Comparison of ENCODE assay signal across 9 cellular contexts in genomic region chr7:139106959-139107358, GRCh38. TPM values are rescaled to one million over a fixed set of nuclear protein-coding genes. Genes with fewer than 3 reads are reported as not detected.
DNase-seq lines count a peak whose midpoint lies in the region; TF ChIP-seq lines count a peak whose summit lies in the region.
"Had no signal": no experiment of that assay in that cellular context is flagged by ENCODE, and none has a peak within 500 bp of the region (broad histone marks: within the 10 kb centered on the region; RNA-seq: fewer than 3 reads in every experiment).

No MANE protein-coding gene starts in this region.

- no peaks in the 10 kb centered on the region for H3K9me2 ChIP-seq in MM.1S (replicated peaks; ENCODE audit: insufficient read depth, low read length)

- 83% methylated on average over 2 of the region's 2 CpGs for WGBS in mammary epithelial cell (ENCODE audit: low coverage, missing lambda C conversion rate)

- H3K4me3 ChIP-seq in Caco-2 (ENCODE audit: low read depth, low read length) = no peak overlapping the region
- H3K4me3 ChIP-seq in MM.1S (ENCODE audit: low read length) = peak overlapping the region; percentile 97
- H3K4me3 ChIP-seq in mammary epithelial cell (replicated peaks in 1 of 3; ENCODE audit: insufficient read depth in 1 of 3, low read depth in 2 of 3, low read length in 3 of 3) = peak overlapping the region; percentile 75 to 92 (median 80)

- H4K20me1 ChIP-seq in MM.1S (ENCODE audit: insufficient read depth, low read length) = 0 out of 2 replicates have a peak, but pooled peaks cover 3% of the 10 kb centered on the region
- H4K20me1 ChIP-seq in mammary epithelial cell (ENCODE audit: insufficient read depth, low read length) = no peaks in the 10 kb centered on the region

- CTCF ChIA-PET in Caco-2 (lab: Charles Lee) = no interaction called here
- CTCF ChIA-PET in mammary epithelial cell (lab: Charles Lee; ENCODE audit: low non-redundant PET) = no interaction called here

- peaks cover 50% of the 10 kb centered on the region for H3F3A ChIP-seq in MM.1S (ENCODE audit: insufficient read depth, low read length)

- dilution Hi-C loops in mammary epithelial cell (cut with HindIII; ENCODE audit: low sequenced_read_pairs) = no loop called here

- H3K4me1 ChIP-seq in Caco-2 (peaks cover 8% of the 10 kb centered on the region), MM.1S (ENCODE audit: low read length) (0 out of 2 replicates have a peak, but pooled peaks cover 8% of the 10 kb centered on the region), mammary epithelial cell (ENCODE audit: insufficient read depth, low read length) (peaks cover 22% of the 10 kb centered on the region)

- DNase-seq in Caco-2 (no peak), MM.1S (peak; percentile 48), mammary epithelial cell (no peak), neural crest cell (ENCODE audit: low read depth, low spot score) (no peak), NCI-H82 treated with DMSO at 0.1 percent for 48 hours (lab: John Stamatoyannopoulos, UW; ENCODE audit: unreplicated experiment) (no peak), NCI-H2107 treated with DMSO at 0.1 percent for 48 hours (lab: John Stamatoyannopoulos, UW; ENCODE audit: unreplicated experiment) (no peak), SW480 (ENCODE audit: low spot score) (no peak), hepatic stellate cell (ENCODE audit: low spot score) (no peak)
- DNase-seq: SHP77 treated with DMSO at 0.1 percent for 48 hours had no signal

- intact Hi-C loops in Caco-2 (cut with micrococcal nuclease; ENCODE audit: unreplicated experiment) = loop anchor here (5.0 kb wide), 1 partner anchor 255 kb away; no protein-coding TSS in a partner anchor
- intact Hi-C loops in mammary epithelial cell (cut with micrococcal nuclease) = no loop called here

- H3K36me3 ChIP-seq in Caco-2 (ENCODE audit: control insufficient read depth, insufficient read depth, low read length) (no peaks in the 10 kb centered on the region), MM.1S (replicated peaks; ENCODE audit: insufficient read depth, low read length) (no peaks in the 10 kb centered on the region; the same call in 1 of the 2 replicates), mammary epithelial cell (ENCODE audit: insufficient read depth, low read length) (peaks cover 5% of the 10 kb centered on the region)

- no peak for TF ChIP-seq CTCF in Caco-2 (IDR thresholded peaks at IDR 0.05; ENCODE audit: insufficient read depth in 1 of 2, low read depth in 1 of 2, low read length in 1 of 2, severe bottlenecking in 1 of 2, unreplicated experiment in 1 of 2)
- no peak for TF ChIP-seq CTCF in MM.1S (IDR thresholded peaks at IDR 0.05; ENCODE audit: low read length)
- no peak for TF ChIP-seq CTCF in mammary epithelial cell (conservative IDR thresholded peaks at IDR 0.05 in 1 of 2, IDR thresholded peaks at IDR 0.05 in 1 of 2; ENCODE audit: extremely low read depth in 1 of 2, insufficient read depth in 1 of 2, low read depth in 1 of 2, low read length in 2 of 2)
- TF ChIP-seq CTCF in neural crest cell (conservative IDR thresholded peaks at IDR 0.05) = no peak

- H3K27me3 Mint-ChIP-seq in Caco-2 (ENCODE audit: insufficient read depth, unreplicated experiment) (no peaks in the 10 kb centered on the region), neural crest cell (ENCODE audit: low read depth) (peaks cover 41% of the 10 kb centered on the region)

- no TSS peak for BruUV-seq in Caco-2 (replicated peaks; lab: Mats Ljungman, UMichigan)
- BruUV-seq in mammary epithelial cell (replicated peaks; lab: Mats Ljungman, UMichigan) = no TSS peak

- H3K36me3 Mint-ChIP-seq in Caco-2 (ENCODE audit: insufficient read depth, unreplicated experiment) (peaks cover 10% of the 10 kb centered on the region), neural crest cell (ENCODE audit: low read depth) (no peaks in the 10 kb centered on the region)

- H2AFZ ChIP-seq in MM.1S (ENCODE audit: low read length) = no peak overlapping the region
- H2AFZ ChIP-seq in mammary epithelial cell (ENCODE audit: low read depth, low read length) = no peak overlapping the region

- peaks cover 6% of the 10 kb centered on the region for H3K4me1 Mint-ChIP-seq in Caco-2 (ENCODE audit: low read depth, unreplicated experiment)
- H3K4me1 Mint-ChIP-seq in neural crest cell = peaks cover 19% of the 10 kb centered on the region

- no peaks in the 10 kb centered on the region for H3K9me3 Mint-ChIP-seq in Caco-2 (ENCODE audit: unreplicated experiment)
- H3K9me3 Mint-ChIP-seq in neural crest cell = no peaks in the 10 kb centered on the region

- in situ Hi-C loops in mammary epithelial cell (cut with MboI; ENCODE audit: low sequenced_read_pairs in 2 of 2) = no loop called here

- no peak overlapping the region for H3K27ac Mint-ChIP-seq in Caco-2 (ENCODE audit: unreplicated experiment)
- no peak overlapping the region for H3K27ac Mint-ChIP-seq in neural crest cell (ENCODE audit: unreplicated experiment)

- H3K4me3 Mint-ChIP-seq in Caco-2 (ENCODE audit: unreplicated experiment) = peak overlapping the region; percentile 85
- peak overlapping the region; percentile 92 for H3K4me3 Mint-ChIP-seq in neural crest cell

- H3K9ac ChIP-seq in MM.1S (ENCODE audit: low read length) = peak overlapping the region; percentile 83; the same call in 1 of the 2 replicates
- peak overlapping the region; percentile 7 for H3K9ac ChIP-seq in mammary epithelial cell (ENCODE audit: insufficient read depth, low read length)

- H3K4me2 ChIP-seq in MM.1S (ENCODE audit: low read depth, low read length) = peak overlapping the region; percentile 85
- peak overlapping the region; percentile 95 for H3K4me2 ChIP-seq in mammary epithelial cell (ENCODE audit: insufficient read depth, low read depth, low read length)

- no peaks in the 10 kb centered on the region for H3K27me3 ChIP-seq in Caco-2 (replicated peaks; ENCODE audit: control insufficient read depth, insufficient read depth, low read length)
- H3K27me3 ChIP-seq in MM.1S (replicated peaks; ENCODE audit: insufficient read depth, low read length) = peaks cover 13% of the 10 kb centered on the region
- H3K27me3 ChIP-seq in mammary epithelial cell (ENCODE audit: insufficient read depth, low read length) = no peaks in the 10 kb centered on the region

- H3K9me3 ChIP-seq in Caco-2 = no peaks in the 10 kb centered on the region
- H3K9me3 ChIP-seq in MM.1S (replicated peaks; ENCODE audit: insufficient read depth, low read length) = no peaks in the 10 kb centered on the region
- no peaks in the 10 kb centered on the region for H3K9me3 ChIP-seq in mammary epithelial cell (replicated peaks; ENCODE audit: insufficient read depth, low read length)

- H3K27ac ChIP-seq in MM.1S (ENCODE audit: low read length) = peak overlapping the region; percentile 88; the same call in 1 of the 2 replicates
- no peak overlapping the region for H3K27ac ChIP-seq in mammary epithelial cell (ENCODE audit: insufficient read depth, low read depth, low read length)

- peaks cover 74% of the 10 kb centered on the region for H3K79me2 ChIP-seq in MM.1S (ENCODE audit: low read length)
- peaks cover 71% of the 10 kb centered on the region for H3K79me2 ChIP-seq in mammary epithelial cell (ENCODE audit: insufficient read depth, low read length)

- POLR2A ChIA-PET in Caco-2 (lab: Charles Lee) = interaction anchor here (0.6 kb wide), 1 partner anchor 12 kb away, joined by 3 read pairs; no protein-coding TSS in a partner anchor

RNA-seq across cellular contexts. Expression of gene ZC3HAV1, which starts 2.6 kb away (rescaled TPM):
- total RNA-seq in Caco-2 (2022) (30.8 and 30.9 TPM in 2 replicates), mammary epithelial cell (10 to 100 TPM; 23.6 to 50.5 TPM), neural crest cell (19.6 and 20.5 TPM in 2 replicates)
- polyA plus RNA-seq in mammary epithelial cell = 24.2 TPM
- polyA minus RNA-seq in mammary epithelial cell = 35.7 TPM
